9 cellular contexts compared by ENCODE assay signal in genomic region chr17:42288985-42289862, GRCh38. TPM values are rescaled to one million over a fixed set of nuclear protein-coding genes. Genes with fewer than 3 reads are reported as not detected.
A peak's percentile ranks its signal among the peaks of the same experiment; 100 is the strongest.
DNase-seq lines count a peak whose midpoint lies in the region; ATAC-seq and TF ChIP-seq lines count a peak whose summit lies in the region.
"Had no signal": no experiment of that assay in that cellular context is flagged by ENCODE, and none has a peak within 500 bp of the region (broad histone marks: within the 10 kb centered on the region; RNA-seq: fewer than 3 reads in every experiment).

No MANE protein-coding gene starts in this region.

- TF ChIP-seq CTCF in C4-2B (conservative IDR thresholded peaks at IDR 0.05) = no peak
- no peak for TF ChIP-seq CTCF in esophagus muscularis mucosa (IDR thresholded peaks at IDR 0.05)
- no peak for TF ChIP-seq CTCF in osteocyte (IDR thresholded peaks at IDR 0.05)

- H3K4me1 Mint-ChIP-seq in activated CD4-positive, alpha-beta memory T cell treated with anti-CD3 and anti-CD28 coated beads for 36 hours (ENCODE audit: low read depth) = peaks cover 54% of the 10 kb centered on the region
- peaks cover 70% of the 10 kb centered on the region for H3K4me1 Mint-ChIP-seq in osteocyte (ENCODE audit: unreplicated experiment)

- H3K9me3 Mint-ChIP-seq in activated CD4-positive, alpha-beta memory T cell treated with anti-CD3 and anti-CD28 coated beads for 36 hours = no peaks in the 10 kb centered on the region
- H3K9me3 Mint-ChIP-seq in osteocyte (ENCODE audit: unreplicated experiment) = no peaks in the 10 kb centered on the region

- WGBS in esophagus muscularis mucosa = 63% methylated on average over 14 of the region's 32 CpGs

- peak overlapping the region; percentile 82 for H3K4me3 Mint-ChIP-seq in activated CD4-positive, alpha-beta memory T cell treated with anti-CD3 and anti-CD28 coated beads for 36 hours
- H3K4me3 Mint-ChIP-seq in osteocyte (ENCODE audit: unreplicated experiment) = peak overlapping the region; percentile 65

- H3K9me3 ChIP-seq in esophagus muscularis mucosa = no peaks in the 10 kb centered on the region

- CTCF ChIA-PET in activated CD4-positive, alpha-beta memory T cell treated with anti-CD3 and anti-CD28 coated beads for 36 hours (lab: Charles Lee) = interaction anchor here (0.7 to 7.9 kb wide), 16 partner anchors 12 to 228 kb away, joined by 3 to 87 read pairs (median 3); partner anchors contain the start of gene GHDC

- intact Hi-C loops in activated CD4-positive, alpha-beta memory T cell treated with anti-CD3 and anti-CD28 coated beads for 36 hours (cut with micrococcal nuclease) = loop anchor here (1.0 to 10.0 kb wide), 4 partner anchors 41 to 386 kb away; partner anchors contain the start of genes KCNH4, PLEKHH3 and STAT3
- intact Hi-C loops in esophagus muscularis mucosa (cut with DNase I) = no loop called here

- H3K27me3 Mint-ChIP-seq in activated CD4-positive, alpha-beta memory T cell treated with anti-CD3 and anti-CD28 coated beads for 36 hours = no peaks in the 10 kb centered on the region
- H3K27me3 Mint-ChIP-seq in osteocyte (ENCODE audit: unreplicated experiment) = no peaks in the 10 kb centered on the region

- peaks cover 34 to 66% (median 62%) of the 10 kb centered on the region in 4 donors for H3K4me1 ChIP-seq in esophagus muscularis mucosa

- peaks cover 47% of the 10 kb centered on the region for H3K36me3 Mint-ChIP-seq in activated CD4-positive, alpha-beta memory T cell treated with anti-CD3 and anti-CD28 coated beads for 36 hours
- H3K36me3 Mint-ChIP-seq in osteocyte (ENCODE audit: unreplicated experiment) = peaks cover 5% of the 10 kb centered on the region

- H3K27me3 ChIP-seq in esophagus muscularis mucosa = no peaks in the 10 kb centered on the region

- H3K36me3 ChIP-seq in esophagus muscularis mucosa = peaks cover 6 to 32% (median 18%) of the 10 kb centered on the region in 4 donors
- H3K36me3 ChIP-seq: cardiac muscle cell had no signal

- H3K27ac ChIP-seq in C4-2B (peak overlapping the region; percentile 29; the same call in 1 of the 2 replicates), esophagus muscularis mucosa (replicated peaks in 1 of 4) (peak overlapping the region; percentile 89 to 96 (median 91))
- H3K27ac ChIP-seq: cardiac muscle cell had no signal

- H3K4me3 ChIP-seq in esophagus muscularis mucosa = peak overlapping the region; percentile 73 to 87 (median 79)

- no peak for TF ChIP-seq POLR2A in esophagus muscularis mucosa (IDR thresholded peaks at IDR 0.05; ENCODE audit: low read depth)

- no peak for TF ChIP-seq EP300 in esophagus muscularis mucosa (IDR thresholded peaks at IDR 0.05)

- POLR2A ChIA-PET in activated CD4-positive, alpha-beta memory T cell treated with anti-CD3 and anti-CD28 coated beads for 36 hours (lab: Charles Lee) = interaction anchor here (0.7 to 4.6 kb wide), 13 partner anchors 9 to 288 kb away, joined by 3 to 56 read pairs (median 14); partner anchors contain the start of genes GHDC, PSMC3IP, STAT3 and STAT5B

- peak overlapping the region; percentile 90 for H3K27ac Mint-ChIP-seq in activated CD4-positive, alpha-beta memory T cell treated with anti-CD3 and anti-CD28 coated beads for 36 hours
- H3K27ac Mint-ChIP-seq in osteocyte (ENCODE audit: unreplicated experiment) = peak overlapping the region; percentile 91

- DNase-seq in activated CD4-positive, alpha-beta memory T cell treated with anti-CD3 and anti-CD28 coated beads for 36 hours = peak; percentile 73
- DNase-seq in esophagus muscularis mucosa (ENCODE audit: extremely low spot score) = no peak
- no peak for DNase-seq in osteocyte (ENCODE audit: extremely low spot score, unreplicated experiment)
- DNase-seq in NCI-H2171 treated with DMSO at 0.1 percent for 48 hours (lab: John Stamatoyannopoulos, UW) = no peak
- DNase-seq in GOT3 (lab: John Stamatoyannopoulos, UW) = no peak
- DNase-seq in HT-29 (ENCODE audit: low spot score) = no peak

- peak; percentile 17 for ATAC-seq in HG03139 (IDR thresholded peaks at IDR 0.05; ENCODE audit: unreplicated experiment)

RNA-seq across cellular contexts. Expression of gene STAT5A, which starts 0.9 kb away (rescaled TPM):
- 100 to 1,000 TPM; 211 to 215 TPM for total RNA-seq in activated CD4-positive, alpha-beta memory T cell treated with anti-CD3 and anti-CD28 coated beads for 36 hours
- total RNA-seq in esophagus muscularis mucosa = 10 to 100 TPM; 42.4 to 97.0 (median 62.7) TPM
- total RNA-seq in osteocyte = 45.5 and 47.7 TPM in 2 replicates
- total RNA-seq in HT-29 (2014; rRNA removed; shearing (Covaris generic)) = 11.3 and 11.7 TPM in 2 replicates

RNA-seq across cellular contexts. Expression of gene STAT5B, which starts 13.0 kb away (rescaled TPM):
- total RNA-seq in activated CD4-positive, alpha-beta memory T cell treated with anti-CD3 and anti-CD28 coated beads for 36 hours = 100 to 1,000 TPM; 192 to 195 TPM
- total RNA-seq in esophagus muscularis mucosa (10 to 100 TPM; 75.0 to 93.4 (median 85.2) TPM), osteocyte (41.3 and 49.7 TPM in 2 replicates)
- total RNA-seq in HT-29 (2014; rRNA removed; shearing (Covaris generic)) = 11.1 and 13.9 TPM in 2 replicates
